In genomic region chr20:25867776-25868649, GRCh38 we compare ENCODE assay signal across 8 cellular contexts.
DNase-seq lines count a peak whose midpoint lies in the region; ATAC-seq and TF ChIP-seq lines count a peak whose summit lies in the region.

No MANE protein-coding gene starts in this region.

- H3K4me1 Mint-ChIP-seq in activated T-helper 1 cell treated with anti-CD3 and anti-CD28 coated beads, Interleukin-12 subunit alpha, Interleukin-12 subunit beta, Interleukin-2, Interleukin-4 antibody, amounts not matched to agents 30 ng/mL and 10 ng/mL and 1 ng/mL, durations not matched to agents 14 hours and 24 hours and 36 hours (ENCODE audit: low read depth), result peaks cover 32% of the 10 kb centered on the region
- H3K4me1 Mint-ChIP-seq in natural killer cell, result peaks cover 31 to 51% of the 10 kb centered on the region in 2 donors

- H3K27ac ChIP-seq in stomach smooth muscle (ENCODE audit: low read length), result no peak overlapping the region

- DNase-seq in AG20443 (ENCODE audit: low spot score) (peak; percentile 88), NCI-H524 (lab: John Stamatoyannopoulos, UW) (peak; percentile 77 to 91), fibroblast of pulmonary artery (ENCODE audit: low read depth) (peak; percentile 79), natural killer cell (peak; percentile 59)
- DNase-seq in activated T-helper 1 cell treated with anti-CD3 and anti-CD28 coated beads, Interleukin-12 subunit alpha, Interleukin-12 subunit beta, Interleukin-2, Interleukin-4 antibody, amounts not matched to agents 30 ng/mL and 10 ng/mL and 1 ng/mL, durations not matched to agents 14 hours and 24 hours and 36 hours (ENCODE audit: low spot score), result peak; percentile 70

- H3K36me3 Mint-ChIP-seq in activated T-helper 1 cell treated with anti-CD3 and anti-CD28 coated beads, Interleukin-12 subunit alpha, Interleukin-12 subunit beta, Interleukin-2, Interleukin-4 antibody, amounts not matched to agents 30 ng/mL and 10 ng/mL and 1 ng/mL, durations not matched to agents 14 hours and 24 hours and 36 hours (ENCODE audit: low read depth), result no peaks in the 10 kb centered on the region
- no peaks in the 10 kb centered on the region for H3K36me3 Mint-ChIP-seq in natural killer cell

- H3K9ac ChIP-seq in stomach smooth muscle (ENCODE audit: low read length in 2 of 2), result peak overlapping the region; percentile 13 to 58

- TF ChIP-seq CTCF in fibroblast of pulmonary artery (IDR thresholded peaks at IDR 0.05; ENCODE audit: low read length, missing control alignments), result no peak
- no peak for TF ChIP-seq CTCF in natural killer cell (IDR thresholded peaks at IDR 0.05)

- intact Hi-C loops in activated T-helper 1 cell treated with anti-CD3 and anti-CD28 coated beads, Interleukin-12 subunit alpha, Interleukin-12 subunit beta, Interleukin-2, Interleukin-4 antibody, amounts not matched to agents 30 ng/mL and 10 ng/mL and 1 ng/mL, durations not matched to agents 14 hours and 24 hours and 36 hours (cut with micrococcal nuclease), result loop anchor here (1.0 kb wide), 1 partner anchor 10 kb away; no protein-coding TSS in a partner anchor
- intact Hi-C loops in natural killer cell (cut with micrococcal nuclease), result no loop called here

- peaks cover 28% of the 10 kb centered on the region for H3K4me1 ChIP-seq in stomach smooth muscle (ENCODE audit: control insufficient read depth, insufficient read depth, low read length)

- no peaks in the 10 kb centered on the region for H3K36me3 ChIP-seq in stomach smooth muscle (ENCODE audit: control insufficient read depth in 2 of 2, insufficient read depth in 2 of 2, low read length in 2 of 2)

- peak overlapping the region; percentile 50 for H3K4me3 ChIP-seq in fibroblast of pulmonary artery (replicated peaks; ENCODE audit: low read depth, low read length)
- peak overlapping the region; percentile 68 to 77 for H3K4me3 ChIP-seq in stomach smooth muscle (ENCODE audit: low read length in 2 of 2)

- H3K9me3 ChIP-seq in stomach smooth muscle (ENCODE audit: control insufficient read depth in 2 of 2, low read length in 2 of 2), result no peaks in the 10 kb centered on the region

- peaks cover 33% of the 10 kb centered on the region for H3K27me3 Mint-ChIP-seq in activated T-helper 1 cell treated with anti-CD3 and anti-CD28 coated beads, Interleukin-12 subunit alpha, Interleukin-12 subunit beta, Interleukin-2, Interleukin-4 antibody, amounts not matched to agents 30 ng/mL and 10 ng/mL and 1 ng/mL, durations not matched to agents 14 hours and 24 hours and 36 hours (ENCODE audit: insufficient read depth)
- H3K27me3 Mint-ChIP-seq in natural killer cell (ENCODE audit: low read depth in 2 of 2), result peaks cover 46 to 61% of the 10 kb centered on the region in 2 donors

- H3K4me3 Mint-ChIP-seq in activated T-helper 1 cell treated with anti-CD3 and anti-CD28 coated beads, Interleukin-12 subunit alpha, Interleukin-12 subunit beta, Interleukin-2, Interleukin-4 antibody, amounts not matched to agents 30 ng/mL and 10 ng/mL and 1 ng/mL, durations not matched to agents 14 hours and 24 hours and 36 hours, result peak overlapping the region; percentile 70
- H3K4me3 Mint-ChIP-seq in natural killer cell, result peak overlapping the region; percentile 62

- no peaks in the 10 kb centered on the region for H3K9me3 Mint-ChIP-seq in activated T-helper 1 cell treated with anti-CD3 and anti-CD28 coated beads, Interleukin-12 subunit alpha, Interleukin-12 subunit beta, Interleukin-2, Interleukin-4 antibody, amounts not matched to agents 30 ng/mL and 10 ng/mL and 1 ng/mL, durations not matched to agents 14 hours and 24 hours and 36 hours
- H3K9me3 Mint-ChIP-seq in natural killer cell, result no peaks in the 10 kb centered on the region

- H3K27ac Mint-ChIP-seq in activated T-helper 1 cell treated with anti-CD3 and anti-CD28 coated beads, Interleukin-12 subunit alpha, Interleukin-12 subunit beta, Interleukin-2, Interleukin-4 antibody, amounts not matched to agents 30 ng/mL and 10 ng/mL and 1 ng/mL, durations not matched to agents 14 hours and 24 hours and 36 hours, result no peak overlapping the region
- H3K27ac Mint-ChIP-seq in natural killer cell, result peak overlapping the region in 1 of 2 donors; percentile 27

- no peaks in the 10 kb centered on the region for H3K27me3 ChIP-seq in stomach smooth muscle (ENCODE audit: control insufficient read depth in 1 of 2, insufficient read depth in 2 of 2, low read length in 2 of 2)

- peak; percentile 67 for ATAC-seq in GM21619 (IDR thresholded peaks at IDR 0.05; ENCODE audit: unreplicated experiment)
- peak; percentile 76 to 83 (median 81) for ATAC-seq in natural killer cell
- ATAC-seq in GM19467 (IDR thresholded peaks at IDR 0.05; ENCODE audit: unreplicated experiment), result no peak
